ENCODE assay signal across 3 cellular contexts in genomic region chr10:86934162-86934711, GRCh38. TPM values are rescaled to one million over a fixed set of nuclear protein-coding genes. Genes with fewer than 3 reads are reported as not detected.
"Had no signal": no experiment of that assay in that cellular context is flagged by ENCODE, and none has a peak within 500 bp of the region (broad histone marks: within the 10 kb centered on the region; RNA-seq: fewer than 3 reads in every experiment).

No MANE protein-coding gene starts in this region.

RNA-seq across cellular contexts. Expression of gene SNCG, which starts 24.2 kb away (rescaled TPM):
- total RNA-seq: kidney epithelial cell, natural killer cell had no signal

RNA-seq across cellular contexts. Expression of gene ADIRF, which starts 34.0 kb away (rescaled TPM):
- total RNA-seq: kidney epithelial cell, natural killer cell, occipital lobe had no signal
